ENCODE assay signal across 1 cellular context in genomic region chr17:50149425-50150353, GRCh38.
TF ChIP-seq lines count a peak whose summit lies in the region.

No MANE protein-coding gene starts in this region.

TF ChIP-seq in K562, 482 proteins besides CTCF, POLR2A, EP300 and RAD21 (continued from another document):
- TF ChIP-seq THAP12 (CRISPR knock-in tag; IDR thresholded peaks at IDR 0.05) (0 out of 2 replicates have a peak, but pooled peaks have one; percentile 42), MAX (CRISPR knock-in tag; IDR thresholded peaks at IDR 0.05) (0 out of 2 replicates have a peak, but pooled peaks have one; percentile 16), ZBTB49 (CRISPR knock-in tag; IDR thresholded peaks at IDR 0.05; ENCODE audit: borderline replicate concordance) (no peak), ZNF24 (IDR thresholded peaks at IDR 0.05) (peak; percentile 67), E2F6 (IDR thresholded peaks at IDR 0.05; ENCODE audit: borderline replicate concordance in 1 of 2, extremely low read depth in 1 of 2, insufficient read depth in 1 of 2, insufficient read length in 1 of 2, low read depth in 1 of 2, low read length in 1 of 2, poor library complexity in 1 of 2, severe bottlenecking in 1 of 2) (peak; percentile 65 to 80), CXXC5 (CRISPR knock-in tag; IDR thresholded peaks at IDR 0.05) (peak; percentile 84), SIN3A (IDR thresholded peaks at IDR 0.05; ENCODE audit: borderline replicate concordance in 2 of 2, control insufficient read depth in 1 of 2, low read depth in 2 of 2, low read length in 2 of 2) (peak in 1 of 2 experiments; percentile 42; a peak in 2 of 4 replicates), CREB3L1 (IDR thresholded peaks at IDR 0.05; ENCODE audit: borderline replicate concordance, low read depth) (peak; percentile 29; the same call in 1 of the 2 replicates), MCM5 (IDR thresholded peaks at IDR 0.05; ENCODE audit: low read depth) (no peak), POLR2G (IDR thresholded peaks at IDR 0.05; ENCODE audit: low read depth, low read length) (peak; percentile 78), CBX2 (IDR thresholded peaks at IDR 0.05; ENCODE audit: insufficient read depth, low read length, poor library complexity, severe bottlenecking) (no peak), ZNF143 (CRISPR knock-in tag; IDR thresholded peaks at IDR 0.05) (no peak), ELF2 (CRISPR knock-in tag; IDR thresholded peaks at IDR 0.05) (peak; percentile 19; the same call in 1 of the 2 replicates), CTBP1 (IDR thresholded peaks at IDR 0.05; ENCODE audit: borderline replicate concordance) (peak; percentile 99), UBTF (IDR thresholded peaks at IDR 0.05; ENCODE audit: borderline replicate concordance in 1 of 2, low read depth in 2 of 2, low read length in 2 of 2) (peak; percentile 99), ZNF253 (CRISPR knock-in tag; conservative IDR thresholded peaks at IDR 0.05) (no peak), ZNF511 (CRISPR knock-in tag; IDR thresholded peaks at IDR 0.05) (peak; percentile 14; the same call in 1 of the 2 replicates), MTA3 (IDR thresholded peaks at IDR 0.05; ENCODE audit: borderline replicate concordance) (peak; percentile 74; the same call in 1 of the 2 replicates), RB1 (IDR thresholded peaks at IDR 0.05; ENCODE audit: low read depth) (peak; percentile 49; the same call in 1 of the 2 replicates), MYC (IDR thresholded peaks at IDR 0.05; ENCODE audit: low read depth, low read length) (0 out of 2 replicates have a peak, but pooled peaks have one; percentile 35), MYC (CRISPR knock-in tag; IDR thresholded peaks at IDR 0.05; ENCODE audit: borderline replicate concordance, low read depth) (no peak), SMAD4 (CRISPR knock-in tag; conservative IDR thresholded peaks at IDR 0.05) (0 out of 2 replicates have a peak, but pooled peaks have one; percentile 54), CTCFL (IDR thresholded peaks at IDR 0.05; ENCODE audit: borderline replicate concordance, insufficient read depth, low read depth, low read length, poor library complexity, severe bottlenecking) (peak; percentile 86), HNRNPLL (IDR thresholded peaks at IDR 0.05; ENCODE audit: low read depth, low read length, poor library complexity, severe bottlenecking) (peak; percentile 97), POU5F1 (IDR thresholded peaks at IDR 0.05; ENCODE audit: borderline replicate concordance, low read depth, low read length, partially characterized antibody) (no peak), KLF1 (tag; IDR thresholded peaks at IDR 0.05) (peak; percentile 39; the same call in 1 of the 2 replicates), ILF3 (IDR thresholded peaks at IDR 0.05; ENCODE audit: borderline replicate concordance) (no peak), GABPA (tag; conservative IDR thresholded peaks at IDR 0.05; ENCODE audit: low read depth) (peak; percentile 76), ELK3 (CRISPR knock-in tag; IDR thresholded peaks at IDR 0.05) (no peak), NRF1 (conservative IDR thresholded peaks at IDR 0.05 in 1 of 2, IDR thresholded peaks at IDR 0.05 in 1 of 2) (peak in 1 of 2 experiments; percentile 58; a peak in 2 of 4 replicates), TAF9B (IDR thresholded peaks at IDR 0.05; ENCODE audit: partially characterized antibody) (no peak), ATF4 (CRISPR knock-in tag; IDR thresholded peaks at IDR 0.05) (no peak), ATF1 (CRISPR knock-in tag; IDR thresholded peaks at IDR 0.05) (no peak), ATF1 (tag; IDR thresholded peaks at IDR 0.05) (0 out of 2 replicates have a peak, but pooled peaks have one; percentile 31), LEF1 (IDR thresholded peaks at IDR 0.05) (no peak), RCOR1 (IDR thresholded peaks at IDR 0.05; ENCODE audit: borderline replicate concordance in 1 of 2, low read depth in 2 of 2, low read length in 2 of 2) (0 out of 4 replicates have a peak, but pooled peaks of 1 of the 2 experiments have one; percentile 10), ARID2 (IDR thresholded peaks at IDR 0.05) (no peak), RBM14 (IDR thresholded peaks at IDR 0.05; ENCODE audit: borderline replicate concordance, insufficient read depth, low read depth, low read length) (0 out of 2 replicates have a peak, but pooled peaks have one; percentile 20), ETS1 (conservative IDR thresholded peaks at IDR 0.05; ENCODE audit: control insufficient read depth, low read depth, low read length) (peak; percentile 49; the same call in 1 of the 2 replicates), U2AF1 (optimal IDR thresholded peaks at IDR 0.05; ENCODE audit: low read depth, low read length) (peak; percentile 34), SAP30 (IDR thresholded peaks at IDR 0.05; ENCODE audit: borderline replicate concordance, insufficient read depth, low read depth, low read length, poor library complexity, severe bottlenecking) (peak; percentile 58), TRIM28 (IDR thresholded peaks at IDR 0.05) (no peak), SREBF1 (IDR thresholded peaks at IDR 0.05; ENCODE audit: borderline replicate concordance, low read depth, low read length) (no peak), MAZ (CRISPR knock-in tag; conservative IDR thresholded peaks at IDR 0.05 in 1 of 2, IDR thresholded peaks at IDR 0.05 in 1 of 2) (0 out of 4 replicates have a peak, but pooled peaks of 1 of the 2 experiments have one; percentile 41), ZNF589 (CRISPR knock-in tag; IDR thresholded peaks at IDR 0.05; ENCODE audit: low read depth) (0 out of 2 replicates have a peak, but pooled peaks have one; percentile 11), ZFX (CRISPR knock-in tag; IDR thresholded peaks at IDR 0.05) (peak; percentile 76), HMG20A (CRISPR knock-in tag; conservative IDR thresholded peaks at IDR 0.05) (no peak), NCOA6 (IDR thresholded peaks at IDR 0.05) (peak; percentile 94)
TF ChIP-seq in K562: peak in this region for 62.
